In genomic region chr6:32952817-32953739, GRCh38 we compare ENCODE assay signal across 8 cellular contexts. TPM values are rescaled to one million over a fixed set of nuclear protein-coding genes. Genes with fewer than 3 reads are reported as not detected.
DNase-seq lines count a peak whose midpoint lies in the region; ATAC-seq and TF ChIP-seq lines count a peak whose summit lies in the region.

TSS of gene HLA-DMA (minus strand) at chr6:32953097. CDS start at chr6:32953036, 61 bp downstream.

- no peaks in the 10 kb centered on the region for H3K27me3 Mint-ChIP-seq in activated CD8-positive, alpha-beta T cell treated with anti-CD3 and anti-CD28 coated beads for 36 hours
- H3K27me3 Mint-ChIP-seq in memory B cell = no peaks in the 10 kb centered on the region

- peaks cover 65% of the 10 kb centered on the region for H3K4me1 Mint-ChIP-seq in activated CD8-positive, alpha-beta T cell treated with anti-CD3 and anti-CD28 coated beads for 36 hours (ENCODE audit: low read depth)
- H3K4me1 Mint-ChIP-seq in memory B cell = peaks cover 75% of the 10 kb centered on the region
- H3K4me1 Mint-ChIP-seq in stimulated activated effector memory CD8-positive, alpha-beta T cell treated with anti-CD3 and anti-CD28 coated beads, Interleukin-12 subunit alpha, Interleukin-12 subunit beta, amount 100 ng/mL, for 72 hours = peaks cover 67% of the 10 kb centered on the region

- H3K9me3 Mint-ChIP-seq in activated CD8-positive, alpha-beta T cell treated with anti-CD3 and anti-CD28 coated beads for 36 hours = no peaks in the 10 kb centered on the region
- H3K9me3 Mint-ChIP-seq in memory B cell = no peaks in the 10 kb centered on the region
- no peaks in the 10 kb centered on the region for H3K9me3 Mint-ChIP-seq in stimulated activated effector memory CD8-positive, alpha-beta T cell treated with anti-CD3 and anti-CD28 coated beads, Interleukin-12 subunit alpha, Interleukin-12 subunit beta, amount 100 ng/mL, for 72 hours

- peak; percentile 88 for TF ChIP-seq CTCF in BJ (IDR thresholded peaks at IDR 0.05; ENCODE audit: insufficient read depth, low read depth, low read length)
- peak; percentile 98 for TF ChIP-seq CTCF in activated CD8-positive, alpha-beta T cell treated with anti-CD3 and anti-CD28 coated beads for 36 hours (IDR thresholded peaks at IDR 0.05)

- peak within 1 kb of the TSS; percentile 76 for H3K4me3 Mint-ChIP-seq in activated CD8-positive, alpha-beta T cell treated with anti-CD3 and anti-CD28 coated beads for 36 hours
- peak within 1 kb of the TSS; percentile 99 for H3K4me3 Mint-ChIP-seq in memory B cell
- peak within 1 kb of the TSS; percentile 77 for H3K4me3 Mint-ChIP-seq in stimulated activated effector memory CD8-positive, alpha-beta T cell treated with anti-CD3 and anti-CD28 coated beads, Interleukin-12 subunit alpha, Interleukin-12 subunit beta, amount 100 ng/mL, for 72 hours

- no peaks in the 10 kb centered on the region for H3K36me3 ChIP-seq in BJ (ENCODE audit: control insufficient read depth, insufficient read depth, low read length)

- H3K4me3 ChIP-seq in BJ (ENCODE audit: low read depth, low read length) = no peak within 1 kb of the TSS

- DNase-seq in BJ (ENCODE audit: low read depth) (peak; percentile 95), NCI-H82 (lab: John Stamatoyannopoulos, UW) (peak; percentile 86), memory B cell (ENCODE audit: low spot score in 2 of 2) (peak; percentile 82 to 91)
- DNase-seq in activated CD8-positive, alpha-beta T cell treated with anti-CD3 and anti-CD28 coated beads for 36 hours = peak; percentile 83
- peak; percentile 63 for DNase-seq in effector CD8-positive, alpha-beta T cell (lab: John Stamatoyannopoulos, UW)
- DNase-seq in stimulated activated effector memory CD8-positive, alpha-beta T cell treated with anti-CD3 and anti-CD28 coated beads, Interleukin-12 subunit alpha, Interleukin-12 subunit beta, amount 100 ng/mL, for 72 hours (ENCODE audit: low spot score in 2 of 2) = peak; percentile 61 to 90

- intact Hi-C loops in activated CD8-positive, alpha-beta T cell treated with anti-CD3 and anti-CD28 coated beads for 36 hours (cut with micrococcal nuclease) = loop anchor here (5.0 kb wide), 1 partner anchor 61 kb away; no protein-coding TSS in a partner anchor

- peak; percentile 86 for ATAC-seq in GM18868 (IDR thresholded peaks at IDR 0.05; ENCODE audit: unreplicated experiment)
- ATAC-seq in HG03066 (IDR thresholded peaks at IDR 0.05; ENCODE audit: low read depth, unreplicated experiment) = peak; percentile 92
- ATAC-seq in activated CD8-positive, alpha-beta T cell treated with anti-CD3 and anti-CD28 coated beads for 36 hours = peak; percentile 96
- peak; percentile 87 for ATAC-seq in memory B cell (ENCODE audit: low read depth)
- ATAC-seq in stimulated activated effector memory CD8-positive, alpha-beta T cell treated with anti-CD3 and anti-CD28 coated beads, Interleukin-12 subunit alpha, Interleukin-12 subunit beta, amount 100 ng/mL, for 72 hours = peak; percentile 96

- no peaks in the 10 kb centered on the region for H3K27me3 ChIP-seq in BJ (ENCODE audit: control insufficient read depth, insufficient read depth, low read length)

- H3K27ac Mint-ChIP-seq in activated CD8-positive, alpha-beta T cell treated with anti-CD3 and anti-CD28 coated beads for 36 hours = peak within 1 kb of the TSS; percentile 77
- H3K27ac Mint-ChIP-seq in memory B cell = peak within 1 kb of the TSS; percentile 99
- H3K27ac Mint-ChIP-seq in stimulated activated effector memory CD8-positive, alpha-beta T cell treated with anti-CD3 and anti-CD28 coated beads, Interleukin-12 subunit alpha, Interleukin-12 subunit beta, amount 100 ng/mL, for 72 hours = peak within 1 kb of the TSS; percentile 89

- POLR2A ChIA-PET in BJ (lab: Charles Lee) = interaction anchor here (2.3 kb wide), 1 partner anchor 19 kb away, joined by 16 read pairs; no protein-coding TSS in a partner anchor
- POLR2A ChIA-PET in activated CD8-positive, alpha-beta T cell treated with anti-CD3 and anti-CD28 coated beads for 36 hours (lab: Charles Lee) = interaction anchor here (0.6 to 30.4 kb wide), 13 partner anchors 9 to 1182 kb away, joined by 3 to 852 read pairs (median 3); partner anchors contain the start of genes BRD2, HLA-DMB, HLA-DOA and PSMB9

- CTCF ChIA-PET in BJ (lab: Yijun Ruan, JAX) = interaction anchor here (0.6 to 6.7 kb wide), 27 partner anchors 11 to 774 kb away, joined by 3 to 66 read pairs (median 6); partner anchors contain the start of genes BRD2, HLA-DMB, PSMB9 and TAP2
- CTCF ChIA-PET in activated CD8-positive, alpha-beta T cell treated with anti-CD3 and anti-CD28 coated beads for 36 hours (lab: Charles Lee) = interaction anchor here (0.7 to 11.2 kb wide), 38 partner anchors 10 to 760 kb away, joined by 3 to 372 read pairs (median 5); partner anchors contain the start of genes BRD2, GPSM3, HLA-DMB and HLA-DQB1

- no peaks in the 10 kb centered on the region for H3K36me3 Mint-ChIP-seq in activated CD8-positive, alpha-beta T cell treated with anti-CD3 and anti-CD28 coated beads for 36 hours (ENCODE audit: low read depth)
- H3K36me3 Mint-ChIP-seq in memory B cell = peaks cover 24% of the 10 kb centered on the region
- peaks cover 6% of the 10 kb centered on the region for H3K36me3 Mint-ChIP-seq in stimulated activated effector memory CD8-positive, alpha-beta T cell treated with anti-CD3 and anti-CD28 coated beads, Interleukin-12 subunit alpha, Interleukin-12 subunit beta, amount 100 ng/mL, for 72 hours

RNA-seq across cellular contexts. Expression of gene HLA-DMA, which starts in this region (rescaled TPM):
- 3.5 and 3.8 TPM in 2 replicates for polyA plus RNA-seq in BJ (2011; rRNA removed)
- 0.72 and 2.2 TPM in 2 replicates for polyA minus RNA-seq in BJ (2011; rRNA and poly(A)+ RNA removed)
- 10 to 100 TPM; 16.2 TPM for total RNA-seq in activated CD8-positive, alpha-beta T cell treated with anti-CD3 and anti-CD28 coated beads for 36 hours
